11 cellular contexts compared by ENCODE assay signal in genomic region chr15:88802250-88802990, GRCh38. TPM values are rescaled to one million over a fixed set of nuclear protein-coding genes. Genes with fewer than 3 reads are reported as not detected.
A peak's percentile ranks its signal among the peaks of the same experiment; 100 is the strongest.
DNase-seq lines count a peak whose midpoint lies in the region; ATAC-seq and TF ChIP-seq lines count a peak whose summit lies in the region.
"Had no signal": no experiment of that assay in that cellular context is flagged by ENCODE, and none has a peak within 500 bp of the region (broad histone marks: within the 10 kb centered on the region; RNA-seq: fewer than 3 reads in every experiment).

No MANE protein-coding gene starts in this region.

- TF ChIP-seq POLR2A in breast epithelium (IDR thresholded peaks at IDR 0.05) (no peak), suprapubic skin (IDR thresholded peaks at IDR 0.05) (no peak)

- H3K9me3 ChIP-seq in breast epithelium: no peaks in the 10 kb centered on the region
- no peaks in the 10 kb centered on the region for H3K9me3 ChIP-seq in suprapubic skin

- H3K4me3 Mint-ChIP-seq in MCF 10A (ENCODE audit: unreplicated experiment): no peak overlapping the region
- H3K4me3 Mint-ChIP-seq in activated naive CD8-positive, alpha-beta T cell treated with anti-CD3 and anti-CD28 coated beads, Interleukin-2, amount 50 U/mL, for 24 hours: peak overlapping the region; percentile 53

- TF ChIP-seq EP300 in suprapubic skin (IDR thresholded peaks at IDR 0.05): no peak

- H3K27ac ChIP-seq in breast epithelium (no peak overlapping the region), suprapubic skin (no peak overlapping the region)

- WGBS in suprapubic skin: 32% methylated on average over 11 of the region's 20 CpGs

- H3K36me3 ChIP-seq in breast epithelium: no peaks in the 10 kb centered on the region
- H3K36me3 ChIP-seq in suprapubic skin: no peaks in the 10 kb centered on the region

- H3K27ac Mint-ChIP-seq in MCF 10A (ENCODE audit: low read depth, unreplicated experiment): no peak overlapping the region
- no peak overlapping the region for H3K27ac Mint-ChIP-seq in activated naive CD8-positive, alpha-beta T cell treated with anti-CD3 and anti-CD28 coated beads, Interleukin-2, amount 50 U/mL, for 24 hours

- TF ChIP-seq CTCF in breast epithelium (IDR thresholded peaks at IDR 0.05) (no peak), MCF 10A (IDR thresholded peaks at IDR 0.05; ENCODE audit: unreplicated experiment) (no peak), suprapubic skin (IDR thresholded peaks at IDR 0.05) (no peak)

- peaks cover 7% of the 10 kb centered on the region for H3K36me3 Mint-ChIP-seq in MCF 10A (ENCODE audit: insufficient read depth, unreplicated experiment)
- no peaks in the 10 kb centered on the region for H3K36me3 Mint-ChIP-seq in activated naive CD8-positive, alpha-beta T cell treated with anti-CD3 and anti-CD28 coated beads, Interleukin-2, amount 50 U/mL, for 24 hours (ENCODE audit: low read depth)

- H3K27me3 ChIP-seq in breast epithelium (peaks cover 0 to 66% of the 10 kb centered on the region in 2 donors), suprapubic skin (peaks cover 82% of the 10 kb centered on the region)

- H3K4me1 ChIP-seq in breast epithelium (no peaks in the 10 kb centered on the region), suprapubic skin (peaks cover 4% of the 10 kb centered on the region)

- H3K9me3 Mint-ChIP-seq in MCF 10A (ENCODE audit: unreplicated experiment): no peaks in the 10 kb centered on the region
- no peaks in the 10 kb centered on the region for H3K9me3 Mint-ChIP-seq in activated naive CD8-positive, alpha-beta T cell treated with anti-CD3 and anti-CD28 coated beads, Interleukin-2, amount 50 U/mL, for 24 hours

- DNase-seq in breast epithelium (ENCODE audit: low spot score in 2 of 2) (no peak), MCF 10A (ENCODE audit: unreplicated experiment) (no peak), iPS-NIHi11 (ENCODE audit: low spot score) (peak; percentile 41), suprapubic skin (ENCODE audit: low spot score in 2 of 2) (no peak), NCI-H82 (lab: John Stamatoyannopoulos, UW) (no peak)
- DNase-seq in activated naive CD8-positive, alpha-beta T cell treated with anti-CD3 and anti-CD28 coated beads, Interleukin-2, amount 50 U/mL, for 24 hours: no peak
- DNase-seq: EL; Karpas-422; stimulated activated CD4-positive, alpha-beta T cell treated with anti-CD3 and anti-CD28 coated beads, Interleukin-12 subunit alpha, Interleukin-12 subunit beta, amount 100 ng/mL, for 4 hours had no signal

- peak overlapping the region in 2 of 3 donors; percentile 11 to 50 for H3K4me3 ChIP-seq in breast epithelium
- H3K4me3 ChIP-seq in suprapubic skin: peak overlapping the region; percentile 24

- CTCF ChIA-PET in MCF 10A (lab: Yijun Ruan, JAX): interaction anchor here (0.5 to 1.8 kb wide), 3 partner anchors 65 to 178 kb away, joined by 3 to 5 read pairs (median 3); no protein-coding TSS in a partner anchor

- H3K27me3 Mint-ChIP-seq in MCF 10A (ENCODE audit: insufficient read depth, unreplicated experiment): peaks cover 35% of the 10 kb centered on the region
- peaks cover 74% of the 10 kb centered on the region for H3K27me3 Mint-ChIP-seq in activated naive CD8-positive, alpha-beta T cell treated with anti-CD3 and anti-CD28 coated beads, Interleukin-2, amount 50 U/mL, for 24 hours

- intact Hi-C loops in breast epithelium (cut with DNase I; ENCODE audit: low total_unique reads) (no loop called here), MCF 10A (cut with micrococcal nuclease) (loop anchor here (10.0 kb wide), 2 partner anchors 92 to 148 kb away; partner anchors contain the start of gene HAPLN3)

- ATAC-seq in activated naive CD8-positive, alpha-beta T cell treated with anti-CD3 and anti-CD28 coated beads, Interleukin-2, amount 50 U/mL, for 24 hours: no peak
- ATAC-seq in GM21528 (IDR thresholded peaks at IDR 0.05; ENCODE audit: low FRiP score, unreplicated experiment): no peak
- ATAC-seq in HG03108 (IDR thresholded peaks at IDR 0.05; ENCODE audit: unreplicated experiment): no peak

- POLR2A ChIA-PET in MCF 10A (lab: Yijun Ruan, JAX): no interaction called here

- no TSS peak for BruUV-seq in MCF 10A (replicated peaks; lab: Mats Ljungman, UMichigan)

- H3K4me1 Mint-ChIP-seq in MCF 10A (ENCODE audit: insufficient read depth, unreplicated experiment): peaks cover 12% of the 10 kb centered on the region
- H3K4me1 Mint-ChIP-seq in activated naive CD8-positive, alpha-beta T cell treated with anti-CD3 and anti-CD28 coated beads, Interleukin-2, amount 50 U/mL, for 24 hours: peaks cover 5% of the 10 kb centered on the region

RNA-seq across cellular contexts. Expression of gene ACAN, which starts 0.8 kb away (rescaled TPM):
- total RNA-seq in breast epithelium (under 1 TPM in 1 of 3 donors, not detected in 2; under 0.01 TPM), MCF 10A (2022) (not detected in 2 replicates), suprapubic skin (under 1 TPM in 3 of 4 donors, not detected in 1; 0.05 to 0.25 (median 0.19) TPM)
